In the genomic region with DNA sequence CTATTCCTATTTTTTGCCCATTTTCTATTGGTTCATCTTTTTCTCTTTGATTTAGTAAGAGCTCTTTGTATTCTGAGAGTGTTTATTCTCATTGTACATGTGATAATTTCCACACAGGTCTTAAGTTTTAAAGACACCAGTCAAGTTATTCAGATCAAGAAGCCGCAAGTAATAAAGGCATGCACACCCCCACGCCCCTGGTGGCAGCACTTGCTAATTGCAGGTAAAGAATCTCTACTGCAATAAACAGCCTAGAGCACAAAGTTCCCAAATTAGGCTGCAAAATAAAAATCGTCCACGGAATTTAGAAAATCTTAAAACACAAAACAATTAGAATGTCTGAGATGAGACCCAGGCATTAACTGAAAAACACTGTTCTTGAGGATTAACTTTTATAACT, we compare ENCODE assay signal across 9 cellular contexts. TPM values are rescaled to one million over a fixed set of nuclear protein-coding genes. Genes with fewer than 3 reads are reported as not detected.
DNase-seq lines count a peak whose midpoint lies in the region; ATAC-seq, FAIRE-seq and TF ChIP-seq lines count a peak whose summit lies in the region.
"Had no signal": no experiment of that assay in that cellular context is flagged by ENCODE, and none has a peak within 500 bp of the region (broad histone marks: within the 10 kb centered on the region; RNA-seq: fewer than 3 reads in every experiment).

No MANE protein-coding gene starts in this region.

- H3K27me3 ChIP-seq in RWPE2 (ENCODE audit: insufficient read depth, poor library complexity, severe bottlenecking), result no peaks in the 10 kb centered on the region
- H3K27me3 ChIP-seq in tibial artery, result no peaks in the 10 kb centered on the region
- H3K27me3 ChIP-seq: vagina had no signal

- intact Hi-C loops in tibial artery (cut with DNase I; ENCODE audit: low total_unique reads), result no loop called here

- H3K4me1 ChIP-seq in RWPE2 (ENCODE audit: insufficient read depth, poor library complexity, severe bottlenecking) (no peaks in the 10 kb centered on the region), tibial artery (no peaks in the 10 kb centered on the region)
- H3K4me1 ChIP-seq: vagina had no signal

- H3K36me3 ChIP-seq in RWPE2 (ENCODE audit: low read depth) (peaks cover 28% of the 10 kb centered on the region), tibial artery (peaks cover 5 to 19% (median 10%) of the 10 kb centered on the region in 3 donors)

- H3K9me3 ChIP-seq in RWPE2 (ENCODE audit: severe bottlenecking) (peaks cover 4% of the 10 kb centered on the region), tibial artery (no peaks in the 10 kb centered on the region)
- H3K9me3 ChIP-seq: vagina had no signal

- no peak for FAIRE-seq in urothelium cell line (lab: Jason Lieb, UNC)

- TF ChIP-seq CTCF in RWPE2 (IDR thresholded peaks at IDR 0.05; ENCODE audit: poor library complexity, severe bottlenecking), result peak; percentile 48
- peak; percentile 51 for TF ChIP-seq CTCF in fibroblast of the aortic adventitia (IDR thresholded peaks at IDR 0.05; ENCODE audit: insufficient read depth, low read length)
- TF ChIP-seq CTCF in tibial artery (IDR thresholded peaks at IDR 0.05), result peak in 1 of 2 experiments; percentile 15

- peak; percentile 33 for DNase-seq in stimulated activated CD4-positive, alpha-beta T cell treated with anti-CD3 and anti-CD28 coated beads, Interleukin-12 subunit alpha, Interleukin-12 subunit beta, amount 100 ng/mL, for 4 hours
- no peak for DNase-seq in stimulated activated CD4-positive, alpha-beta T cell treated with anti-CD3 and anti-CD28 coated beads, Interleukin-2, amount 100 ng/mL, for 48 hours
- DNase-seq in RWPE2 (ENCODE audit: low spot score) (no peak), fibroblast of the aortic adventitia (ENCODE audit: low read depth) (no peak), urothelium cell line (ENCODE audit: low spot score) (peak; percentile 33), tibial artery (no peak), ecto neural progenitor cell (ENCODE audit: low spot score) (no peak)

- ATAC-seq in RWPE2 (ENCODE audit: low read depth) (no peak), GM18907 (IDR thresholded peaks at IDR 0.05; ENCODE audit: unreplicated experiment) (no peak)

- H3K4me3 ChIP-seq in RWPE2 (ENCODE audit: severe bottlenecking) (no peak overlapping the region), fibroblast of the aortic adventitia (ENCODE audit: low read depth, low read length) (no peak overlapping the region), tibial artery (no peak overlapping the region)
- H3K4me3 ChIP-seq: vagina had no signal

- no peak overlapping the region for H3K27ac ChIP-seq in RWPE2 (ENCODE audit: poor library complexity, severe bottlenecking)
- no peak overlapping the region for H3K27ac ChIP-seq in tibial artery
- H3K27ac ChIP-seq: vagina had no signal

RNA-seq across cellular contexts. Expression of gene ST3GAL5, which starts 45.2 kb away (rescaled TPM):
- total RNA-seq in fibroblast of the aortic adventitia (ENCODE audit: low replicate concordance), result 19.4 and 87.6 TPM in 2 replicates

Comparison
In these comparisons a context has a peak if more than half of its experiments do, and no peak if none do; other contexts are left out.
1. DNase-seq: peak in stimulated activated CD4-positive, alpha-beta T cell treated with anti-CD3 and anti-CD28 coated beads, Interleukin-12 subunit alpha, Interleukin-12 subunit beta, amount 100 ng/mL, for 4 hours (single experiment) and urothelium cell line (single experiment); none in stimulated activated CD4-positive, alpha-beta T cell treated with anti-CD3 and anti-CD28 coated beads, Interleukin-2, amount 100 ng/mL, for 48 hours (0 of 2), RWPE2 (single experiment), fibroblast of the aortic adventitia (single experiment), tibial artery (0 of 2) and ecto neural progenitor cell (single experiment).